ENCODE assay signal across 1 cellular context in genomic region chr6:37202788-37203491, GRCh38.
TF ChIP-seq lines count a peak whose summit lies in the region.

No MANE protein-coding gene starts in this region.

TF ChIP-seq in K562, 482 proteins besides CTCF, POLR2A, EP300 and RAD21 (continued from another document and continues in another):
- TF ChIP-seq, protein P1, sequence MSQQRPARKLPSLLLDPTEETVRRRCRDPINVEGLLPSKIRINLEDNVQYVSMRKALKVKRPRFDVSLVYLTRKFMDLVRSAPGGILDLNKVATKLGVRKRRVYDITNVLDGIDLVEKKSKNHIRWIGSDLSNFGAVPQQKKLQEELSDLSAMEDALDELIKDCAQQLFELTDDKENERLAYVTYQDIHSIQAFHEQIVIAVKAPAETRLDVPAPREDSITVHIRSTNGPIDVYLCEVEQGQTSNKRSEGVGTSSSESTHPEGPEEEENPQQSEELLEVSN (IDR thresholded peaks at IDR 0.05; ENCODE audit: borderline replicate concordance in 1 of 2, extremely low read depth in 1 of 2, insufficient read depth in 1 of 2, insufficient read length in 1 of 2, low read depth in 1 of 2, low read length in 1 of 2, poor library complexity in 1 of 2, severe bottlenecking in 1 of 2), result no peak
- TF ChIP-seq, protein P2, sequence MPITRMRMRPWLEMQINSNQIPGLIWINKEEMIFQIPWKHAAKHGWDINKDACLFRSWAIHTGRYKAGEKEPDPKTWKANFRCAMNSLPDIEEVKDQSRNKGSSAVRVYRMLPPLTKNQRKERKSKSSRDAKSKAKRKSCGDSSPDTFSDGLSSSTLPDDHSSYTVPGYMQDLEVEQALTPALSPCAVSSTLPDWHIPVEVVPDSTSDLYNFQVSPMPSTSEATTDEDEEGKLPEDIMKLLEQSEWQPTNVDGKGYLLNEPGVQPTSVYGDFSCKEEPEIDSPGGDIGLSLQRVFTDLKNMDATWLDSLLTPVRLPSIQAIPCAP (CRISPR knock-in tag; IDR thresholded peaks at IDR 0.05; ENCODE audit: borderline replicate concordance), result no peak
- TF ChIP-seq DIDO1 (tag; IDR thresholded peaks at IDR 0.05; ENCODE audit: low read depth) (no peak), FOXP1 (CRISPR knock-in tag; IDR thresholded peaks at IDR 0.05) (no peak), RBM17 (IDR thresholded peaks at IDR 0.05; ENCODE audit: borderline replicate concordance, low read depth, low read length) (no peak), IRF2 (CRISPR knock-in tag; IDR thresholded peaks at IDR 0.05) (no peak), CHAMP1 (IDR thresholded peaks at IDR 0.05) (no peak), HDAC2 (IDR thresholded peaks at IDR 0.05) (peak; percentile 78; the same call in 1 of the 2 replicates), ZNF224 (CRISPR knock-in tag; IDR thresholded peaks at IDR 0.05) (no peak), RNF2 (IDR thresholded peaks at IDR 0.05) (peak; percentile 66; the same call in 1 of the 2 replicates), SMARCE1 (IDR thresholded peaks at IDR 0.05) (0 out of 2 replicates have a peak, but pooled peaks have one; percentile 20), ZBTB33 (CRISPR knock-in tag; IDR thresholded peaks at IDR 0.05) (no peak), MXD1 (CRISPR knock-in tag; IDR thresholded peaks at IDR 0.05; ENCODE audit: borderline replicate concordance, poor library complexity, severe bottlenecking) (no peak), ZNF518B (CRISPR knock-in tag; IDR thresholded peaks at IDR 0.05) (no peak), ETV1 (tag; conservative IDR thresholded peaks at IDR 0.05; ENCODE audit: low read depth) (peak; percentile 92), ZNF408 (CRISPR knock-in tag; IDR thresholded peaks at IDR 0.05; ENCODE audit: low read depth) (no peak), LARP7 (IDR thresholded peaks at IDR 0.05) (no peak), MYC (IDR thresholded peaks at IDR 0.05; ENCODE audit: low read depth, low read length) (no peak), MYC (CRISPR knock-in tag; IDR thresholded peaks at IDR 0.05; ENCODE audit: borderline replicate concordance, low read depth) (no peak), TCF7L2 (IDR thresholded peaks at IDR 0.05; ENCODE audit: low read depth, low read length) (no peak), TEAD4 (IDR thresholded peaks at IDR 0.05; ENCODE audit: low read length) (peak; percentile 83), TEAD4 (CRISPR knock-in tag; IDR thresholded peaks at IDR 0.05; ENCODE audit: borderline replicate concordance) (no peak)
- TF ChIP-seq, protein P3, sequence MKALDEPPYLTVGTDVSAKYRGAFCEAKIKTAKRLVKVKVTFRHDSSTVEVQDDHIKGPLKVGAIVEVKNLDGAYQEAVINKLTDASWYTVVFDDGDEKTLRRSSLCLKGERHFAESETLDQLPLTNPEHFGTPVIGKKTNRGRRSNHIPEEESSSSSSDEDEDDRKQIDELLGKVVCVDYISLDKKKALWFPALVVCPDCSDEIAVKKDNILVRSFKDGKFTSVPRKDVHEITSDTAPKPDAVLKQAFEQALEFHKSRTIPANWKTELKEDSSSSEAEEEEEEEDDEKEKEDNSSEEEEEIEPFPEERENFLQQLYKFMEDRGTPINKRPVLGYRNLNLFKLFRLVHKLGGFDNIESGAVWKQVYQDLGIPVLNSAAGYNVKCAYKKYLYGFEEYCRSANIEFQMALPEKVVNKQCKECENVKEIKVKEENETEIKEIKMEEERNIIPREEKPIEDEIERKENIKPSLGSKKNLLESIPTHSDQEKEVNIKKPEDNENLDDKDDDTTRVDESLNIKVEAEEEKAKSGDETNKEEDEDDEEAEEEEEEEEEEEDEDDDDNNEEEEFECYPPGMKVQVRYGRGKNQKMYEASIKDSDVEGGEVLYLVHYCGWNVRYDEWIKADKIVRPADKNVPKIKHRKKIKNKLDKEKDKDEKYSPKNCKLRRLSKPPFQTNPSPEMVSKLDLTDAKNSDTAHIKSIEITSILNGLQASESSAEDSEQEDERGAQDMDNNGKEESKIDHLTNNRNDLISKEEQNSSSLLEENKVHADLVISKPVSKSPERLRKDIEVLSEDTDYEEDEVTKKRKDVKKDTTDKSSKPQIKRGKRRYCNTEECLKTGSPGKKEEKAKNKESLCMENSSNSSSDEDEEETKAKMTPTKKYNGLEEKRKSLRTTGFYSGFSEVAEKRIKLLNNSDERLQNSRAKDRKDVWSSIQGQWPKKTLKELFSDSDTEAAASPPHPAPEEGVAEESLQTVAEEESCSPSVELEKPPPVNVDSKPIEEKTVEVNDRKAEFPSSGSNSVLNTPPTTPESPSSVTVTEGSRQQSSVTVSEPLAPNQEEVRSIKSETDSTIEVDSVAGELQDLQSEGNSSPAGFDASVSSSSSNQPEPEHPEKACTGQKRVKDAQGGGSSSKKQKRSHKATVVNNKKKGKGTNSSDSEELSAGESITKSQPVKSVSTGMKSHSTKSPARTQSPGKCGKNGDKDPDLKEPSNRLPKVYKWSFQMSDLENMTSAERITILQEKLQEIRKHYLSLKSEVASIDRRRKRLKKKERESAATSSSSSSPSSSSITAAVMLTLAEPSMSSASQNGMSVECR (CRISPR knock-in tag; IDR thresholded peaks at IDR 0.05), result no peak
- TF ChIP-seq, protein P4, sequence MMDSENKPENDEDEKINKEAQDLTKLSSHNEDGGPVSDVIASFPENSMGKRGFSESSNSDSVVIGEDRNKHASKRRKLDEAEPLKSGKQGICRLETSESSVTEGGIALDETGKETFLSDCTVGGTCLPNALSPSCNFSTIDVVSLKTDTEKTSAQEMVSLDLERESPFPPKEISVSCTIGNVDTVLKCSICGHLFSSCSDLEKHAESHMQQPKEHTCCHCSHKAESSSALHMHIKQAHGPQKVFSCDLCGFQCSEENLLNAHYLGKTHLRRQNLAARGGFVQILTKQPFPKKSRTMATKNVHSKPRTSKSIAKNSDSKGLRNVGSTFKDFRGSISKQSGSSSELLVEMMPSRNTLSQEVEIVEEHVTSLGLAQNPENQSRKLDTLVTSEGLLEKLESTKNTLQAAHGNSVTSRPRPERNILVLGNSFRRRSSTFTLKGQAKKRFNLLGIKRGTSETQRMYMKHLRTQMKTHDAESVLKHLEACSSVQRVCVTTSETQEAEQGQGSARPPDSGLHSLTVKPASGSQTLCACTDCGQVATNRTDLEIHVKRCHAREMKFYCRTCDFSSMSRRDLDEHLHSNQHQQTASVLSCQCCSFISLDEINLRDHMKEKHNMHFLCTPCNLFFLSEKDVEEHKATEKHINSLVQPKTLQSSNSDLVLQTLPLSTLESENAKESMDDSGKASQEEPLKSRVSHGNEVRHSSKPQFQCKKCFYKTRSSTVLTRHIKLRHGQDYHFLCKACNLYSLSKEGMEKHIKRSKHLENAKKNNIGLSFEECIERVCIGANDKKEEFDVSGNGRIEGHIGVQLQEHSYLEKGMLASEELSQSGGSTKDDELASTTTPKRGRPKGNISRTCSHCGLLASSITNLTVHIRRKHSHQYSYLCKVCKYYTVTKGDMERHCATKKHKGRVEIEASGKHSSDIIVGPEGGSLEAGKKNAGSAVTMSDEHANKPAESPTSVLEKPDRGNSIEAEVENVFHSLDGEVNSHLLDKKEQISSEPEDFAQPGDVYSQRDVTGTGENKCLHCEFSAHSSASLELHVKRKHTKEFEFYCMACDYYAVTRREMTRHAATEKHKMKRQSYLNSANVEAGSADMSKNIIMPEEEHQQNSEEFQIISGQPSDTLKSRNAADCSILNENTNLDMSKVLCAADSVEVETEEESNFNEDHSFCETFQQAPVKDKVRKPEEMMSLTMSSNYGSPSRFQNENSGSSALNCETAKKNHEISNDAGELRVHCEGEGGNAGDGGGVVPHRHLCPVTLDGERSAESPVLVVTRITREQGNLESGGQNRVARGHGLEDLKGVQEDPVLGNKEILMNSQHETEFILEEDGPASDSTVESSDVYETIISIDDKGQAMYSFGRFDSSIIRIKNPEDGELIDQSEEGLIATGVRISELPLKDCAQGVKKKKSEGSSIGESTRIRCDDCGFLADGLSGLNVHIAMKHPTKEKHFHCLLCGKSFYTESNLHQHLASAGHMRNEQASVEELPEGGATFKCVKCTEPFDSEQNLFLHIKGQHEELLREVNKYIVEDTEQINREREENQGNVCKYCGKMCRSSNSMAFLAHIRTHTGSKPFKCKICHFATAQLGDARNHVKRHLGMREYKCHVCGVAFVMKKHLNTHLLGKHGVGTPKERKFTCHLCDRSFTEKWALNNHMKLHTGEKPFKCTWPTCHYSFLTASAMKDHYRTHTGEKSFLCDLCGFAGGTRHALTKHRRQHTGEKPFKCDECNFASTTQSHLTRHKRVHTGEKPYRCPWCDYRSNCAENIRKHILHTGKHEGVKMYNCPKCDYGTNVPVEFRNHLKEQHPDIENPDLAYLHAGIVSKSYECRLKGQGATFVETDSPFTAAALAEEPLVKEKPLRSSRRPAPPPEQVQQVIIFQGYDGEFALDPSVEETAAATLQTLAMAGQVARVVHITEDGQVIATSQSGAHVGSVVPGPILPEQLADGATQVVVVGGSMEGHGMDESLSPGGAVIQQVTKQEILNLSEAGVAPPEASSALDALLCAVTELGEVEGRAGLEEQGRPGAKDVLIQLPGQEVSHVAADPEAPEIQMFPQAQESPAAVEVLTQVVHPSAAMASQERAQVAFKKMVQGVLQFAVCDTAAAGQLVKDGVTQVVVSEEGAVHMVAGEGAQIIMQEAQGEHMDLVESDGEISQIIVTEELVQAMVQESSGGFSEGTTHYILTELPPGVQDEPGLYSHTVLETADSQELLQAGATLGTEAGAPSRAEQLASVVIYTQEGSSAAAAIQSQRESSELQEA (IDR thresholded peaks at IDR 0.05; ENCODE audit: low read depth), result no peak
- TF ChIP-seq, protein P5, sequence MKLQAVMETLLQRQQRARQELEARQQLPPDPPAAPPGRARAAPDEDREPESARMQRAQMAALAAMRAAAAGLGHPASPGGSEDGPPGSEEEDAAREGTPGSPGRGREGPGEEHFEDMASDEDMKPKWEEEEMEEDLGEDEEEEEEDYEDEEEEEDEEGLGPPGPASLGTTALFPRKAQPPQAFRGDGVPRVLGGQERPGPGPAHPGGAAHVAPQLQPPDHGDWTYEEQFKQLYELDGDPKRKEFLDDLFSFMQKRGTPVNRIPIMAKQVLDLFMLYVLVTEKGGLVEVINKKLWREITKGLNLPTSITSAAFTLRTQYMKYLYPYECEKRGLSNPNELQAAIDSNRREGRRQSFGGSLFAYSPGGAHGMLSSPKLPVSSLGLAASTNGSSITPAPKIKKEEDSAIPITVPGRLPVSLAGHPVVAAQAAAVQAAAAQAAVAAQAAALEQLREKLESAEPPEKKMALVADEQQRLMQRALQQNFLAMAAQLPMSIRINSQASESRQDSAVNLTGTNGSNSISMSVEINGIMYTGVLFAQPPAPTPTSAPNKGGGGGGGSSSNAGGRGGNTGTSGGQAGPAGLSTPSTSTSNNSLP (IDR thresholded peaks at IDR 0.05; ENCODE audit: borderline replicate concordance, low read depth, low read length), result peak; percentile 79; the same call in 1 of the 2 replicates
